7 cellular contexts compared by ENCODE assay signal in genomic region chr12:112198120-112198733, GRCh38.
DNase-seq lines count a peak whose midpoint lies in the region; TF ChIP-seq lines count a peak whose summit lies in the region.

No MANE protein-coding gene starts in this region.

- DNase-seq in GM12865 (ENCODE audit: low read depth) (peak; percentile 73), NAMALWA (ENCODE audit: low spot score) (peak; percentile 76), T follicular helper cell (ENCODE audit: low read depth) (peak; percentile 22), astrocyte of the spinal cord (ENCODE audit: low read depth, low spot score) (peak; percentile 62), immature natural killer cell (peak; percentile 6 to 19 (median 12)), NCI-H187 treated with DMSO at 0.1 percent for 48 hours (lab: John Stamatoyannopoulos, UW) (no peak)
- DNase-seq in stimulated activated CD4-positive, alpha-beta T cell treated with anti-CD3 and anti-CD28 coated beads, Interleukin-1b, Interleukin-23, amount 100 ng/mL, for 48 hours = peak; percentile 51

- H3K27me3 Mint-ChIP-seq in immature natural killer cell (ENCODE audit: low read depth in 3 of 3) = peaks cover 0 to 1% (median 0%) of the 10 kb centered on the region in 3 donors

- peaks cover 20 to 50% (median 23%) of the 10 kb centered on the region in 3 donors for H3K36me3 Mint-ChIP-seq in immature natural killer cell

- no peaks in the 10 kb centered on the region for H3K4me1 Mint-ChIP-seq in immature natural killer cell

- H3K9me3 Mint-ChIP-seq in immature natural killer cell = no peaks in the 10 kb centered on the region

- H3K27ac Mint-ChIP-seq in immature natural killer cell = no peak overlapping the region

- in situ Hi-C loops in astrocyte of the spinal cord (cut with HindIII; ENCODE audit: low sequenced_read_pairs) = no loop called here

- H3K4me3 ChIP-seq in GM12865 (ENCODE audit: low read depth, low read length) (no peak overlapping the region), astrocyte of the spinal cord (ENCODE audit: low read depth, low read length) (no peak overlapping the region)

- H3K4me3 Mint-ChIP-seq in immature natural killer cell = no peak overlapping the region

- TF ChIP-seq CTCF in GM12865 (IDR thresholded peaks at IDR 0.05; ENCODE audit: insufficient read depth, low read depth, low read length, missing control alignments) (peak; percentile 67), astrocyte of the spinal cord (IDR thresholded peaks at IDR 0.05; ENCODE audit: low read depth, low read length) (peak; percentile 80)
